In genomic region chr14:90454041-90455000, GRCh38 we compare ENCODE assay signal across 8 cellular contexts. TPM values are rescaled to one million over a fixed set of nuclear protein-coding genes. Genes with fewer than 3 reads are reported as not detected.
DNase-seq lines count a peak whose midpoint lies in the region; ATAC-seq and TF ChIP-seq lines count a peak whose summit lies in the region.

No MANE protein-coding gene starts in this region.

- peak; percentile 79 for DNase-seq in AG10803 (ENCODE audit: low read depth)
- DNase-seq in astrocyte of the cerebellum (ENCODE audit: low read depth): peak; percentile 13
- peak; percentile 88 for DNase-seq in iPS DF 4.7 (ENCODE audit: extremely low read depth, low spot score)
- DNase-seq in retinal pigment epithelial cell (ENCODE audit: low read depth): peak; percentile 89
- no peak for DNase-seq in vagina (ENCODE audit: extremely low spot score in 2 of 2)

- ATAC-seq in HG02938 (IDR thresholded peaks at IDR 0.05; ENCODE audit: unreplicated experiment) (no peak), GM19463 (IDR thresholded peaks at IDR 0.05; ENCODE audit: unreplicated experiment) (no peak)

- H3K4me1 ChIP-seq in vagina: no peaks in the 10 kb centered on the region

- no peaks in the 10 kb centered on the region for H3K9me3 ChIP-seq in vagina

- peak; percentile 32; the same call in 1 of the 2 replicates for TF ChIP-seq RAD21 in Ishikawa (IDR thresholded peaks at IDR 0.05; ENCODE audit: low read depth)

- in situ Hi-C loops in astrocyte of the cerebellum (cut with HindIII; ENCODE audit: low sequenced_read_pairs): loop anchor here (10.0 kb wide), 1 partner anchor 140 kb away; no protein-coding TSS in a partner anchor

- TF ChIP-seq CTCF in AG10803 (conservative IDR thresholded peaks at IDR 0.05; ENCODE audit: low read length) (no peak), astrocyte of the cerebellum (IDR thresholded peaks at IDR 0.05; ENCODE audit: low read depth, low read length, missing control alignments) (no peak), retinal pigment epithelial cell (conservative IDR thresholded peaks at IDR 0.05; ENCODE audit: low read depth, low read length) (no peak), vagina (IDR thresholded peaks at IDR 0.05) (no peak)

- no peak for TF ChIP-seq POLR2A in vagina (IDR thresholded peaks at IDR 0.05)

- H3K27ac ChIP-seq in vagina: no peak overlapping the region

- intact Hi-C loops in vagina (cut with DNase I): no loop called here

- peak overlapping the region; percentile 47 for H3K4me3 ChIP-seq in AG10803 (ENCODE audit: low read length)
- peak overlapping the region; percentile 24 for H3K4me3 ChIP-seq in astrocyte of the cerebellum (ENCODE audit: low read depth, low read length)
- H3K4me3 ChIP-seq in retinal pigment epithelial cell (ENCODE audit: low read length): peak overlapping the region; percentile 29
- no peak overlapping the region for H3K4me3 ChIP-seq in vagina

- no peak for TF ChIP-seq EP300 in Ishikawa (IDR thresholded peaks at IDR 0.05; ENCODE audit: borderline replicate concordance)

- no peaks in the 10 kb centered on the region for H3K36me3 ChIP-seq in vagina

- H3K27me3 ChIP-seq in vagina: no peaks in the 10 kb centered on the region

TF ChIP-seq in Ishikawa, 13 proteins besides CTCF, POLR2A, EP300 and RAD21:
- TF ChIP-seq REST (IDR thresholded peaks at IDR 0.05; ENCODE audit: low read depth) (no peak), CEBPB (IDR thresholded peaks at IDR 0.05) (0 out of 2 replicates have a peak, but pooled peaks have one; percentile 4), CREB1 (IDR thresholded peaks at IDR 0.05; ENCODE audit: low read depth) (0 out of 2 replicates have a peak, but pooled peaks have one; percentile 24), TEAD4 (IDR thresholded peaks at IDR 0.05) (no peak), TCF12 (IDR thresholded peaks at IDR 0.05; ENCODE audit: low read depth) (peak; percentile 27; the same call in 1 of the 2 replicates), TAF1 (IDR thresholded peaks at IDR 0.05; ENCODE audit: low read depth) (peak; percentile 59)

RNA-seq across cellular contexts. Expression of gene CALM1, which starts 57.5 kb away (rescaled TPM):
- total RNA-seq in vagina: 260 TPM

Comparison
In these comparisons a context has a peak if more than half of its experiments do, and no peak if none do; other contexts are left out.
1. DNase-seq: peak in AG10803 (single experiment), astrocyte of the cerebellum (single experiment), iPS DF 4.7 (single experiment) and retinal pigment epithelial cell (single experiment); none in vagina (0 of 2).
2. H3K4me3 ChIP-seq: peak in AG10803 (single experiment), astrocyte of the cerebellum (single experiment) and retinal pigment epithelial cell (single experiment); none in vagina (0 of 2).